Comparison of ENCODE assay signal across 21 cellular contexts in genomic region chr6:155011997-155012396, GRCh38.
"Had no signal": no experiment of that assay in that cellular context is flagged by ENCODE, and none has a peak within 500 bp of the region (broad histone marks: within the 10 kb centered on the region; RNA-seq: fewer than 3 reads in every experiment).

No MANE protein-coding gene starts in this region.

- H3K27me3 ChIP-seq: adrenal gland, right atrium auricular region, suprapubic skin had no signal

- ATAC-seq: activated CD4-positive, alpha-beta T cell treated with anti-CD3 and anti-CD28 coated beads for 36 hours; activated naive CD4-positive, alpha-beta T cell treated with anti-CD3 and anti-CD28 coated beads, Interleukin-2, amount 50 U/mL, for 72 hours; effector memory CD8-positive, alpha-beta T cell; natural killer cell treated with Interleukin-12 subunit alpha and Interleukin-12 subunit beta and Interleukin-15 and Interleukin-18, amount 100 ng/mL, for 72 hours had no signal

- H3K9me3 Mint-ChIP-seq: activated naive CD4-positive, alpha-beta T cell treated with anti-CD3 and anti-CD28 coated beads, Interleukin-2, amount 50 U/mL, for 72 hours; activated T-helper 1 cell treated with anti-CD3 and anti-CD28 coated beads, Interleukin-12 subunit alpha, Interleukin-12 subunit beta, Interleukin-2, Interleukin-4 antibody, amounts not matched to agents 30 ng/mL and 10 ng/mL and 1 ng/mL, durations not matched to agents 14 hours and 24 hours and 36 hours; effector memory CD8-positive, alpha-beta T cell; natural killer cell treated with Interleukin-12 subunit alpha and Interleukin-12 subunit beta and Interleukin-15 and Interleukin-18, amount 100 ng/mL, for 72 hours; stimulated activated naive CD8-positive, alpha-beta T cell treated with anti-CD3 and anti-CD28 coated beads, Interleukin-15, Interleukin-2, amounts not matched to agents 100 ng/mL and 50 ng/mL, for 24 hours; type B pancreatic cell had no signal

- H3K4me3 Mint-ChIP-seq: activated CD4-positive, alpha-beta T cell treated with anti-CD3 and anti-CD28 coated beads for 36 hours; activated T-helper 1 cell treated with anti-CD3 and anti-CD28 coated beads, Interleukin-12 subunit alpha, Interleukin-12 subunit beta, Interleukin-2, Interleukin-4 antibody, amounts not matched to agents 30 ng/mL and 10 ng/mL and 1 ng/mL, durations not matched to agents 14 hours and 24 hours and 36 hours; effector memory CD8-positive, alpha-beta T cell; natural killer cell treated with Interleukin-12 subunit alpha and Interleukin-12 subunit beta and Interleukin-15 and Interleukin-18, amount 100 ng/mL, for 72 hours; stimulated activated naive CD8-positive, alpha-beta T cell treated with anti-CD3 and anti-CD28 coated beads, Interleukin-15, Interleukin-2, amounts not matched to agents 100 ng/mL and 50 ng/mL, for 24 hours; type B pancreatic cell had no signal

- H3K36me3 ChIP-seq: adrenal gland, cardiac muscle cell, right atrium auricular region, suprapubic skin had no signal

- H3K4me1 ChIP-seq: adrenal gland, right atrium auricular region, suprapubic skin had no signal

- DNase-seq: activated CD4-positive, alpha-beta T cell treated with anti-CD3 and anti-CD28 coated beads for 36 hours; activated CD4-positive, alpha-beta T cell treated with anti-CD3 and anti-CD28 coated beads, Interleukin-2, amount 50 U/mL, for 48 hours; activated gamma-delta T cell treated with Interleukin-2 at 50 U/mL for 16 hours; activated T-cell treated with anti-CD3 and anti-CD28 coated beads for 4 hours; effector memory CD8-positive, alpha-beta T cell; head of caudate nucleus; mesenchymal stem cell; occipital lobe; stimulated activated CD4-positive, alpha-beta T cell treated with anti-CD3 and anti-CD28 coated beads, Interleukin-15, amount 100 ng/mL, for 24 hours; stimulated activated CD4-positive, alpha-beta T cell treated with anti-CD3 and anti-CD28 coated beads, Interleukin-2, amount 100 ng/mL, for 48 hours; T-helper 2 cell had no signal

- H3K36me3 Mint-ChIP-seq: activated naive CD4-positive, alpha-beta T cell treated with anti-CD3 and anti-CD28 coated beads, Interleukin-2, amount 50 U/mL, for 72 hours; natural killer cell treated with Interleukin-12 subunit alpha and Interleukin-12 subunit beta and Interleukin-15 and Interleukin-18, amount 100 ng/mL, for 72 hours had no signal

- H3K9me3 ChIP-seq: adrenal gland, right atrium auricular region, suprapubic skin had no signal

- H3K27ac ChIP-seq: adrenal gland, cardiac muscle cell, right atrium auricular region, suprapubic skin had no signal

- H3K4me3 ChIP-seq: adrenal gland, cardiac muscle cell, right atrium auricular region, suprapubic skin had no signal

- H3K27me3 Mint-ChIP-seq: progenitor cell of endocrine pancreas, type B pancreatic cell had no signal

- H3K27ac Mint-ChIP-seq: activated CD4-positive, alpha-beta T cell treated with anti-CD3 and anti-CD28 coated beads for 36 hours; activated naive CD4-positive, alpha-beta T cell treated with anti-CD3 and anti-CD28 coated beads, Interleukin-2, amount 50 U/mL, for 72 hours; activated T-helper 1 cell treated with anti-CD3 and anti-CD28 coated beads, Interleukin-12 subunit alpha, Interleukin-12 subunit beta, Interleukin-2, Interleukin-4 antibody, amounts not matched to agents 30 ng/mL and 10 ng/mL and 1 ng/mL, durations not matched to agents 14 hours and 24 hours and 36 hours; effector memory CD8-positive, alpha-beta T cell; natural killer cell treated with Interleukin-12 subunit alpha and Interleukin-12 subunit beta and Interleukin-15 and Interleukin-18, amount 100 ng/mL, for 72 hours; progenitor cell of endocrine pancreas; stimulated activated naive CD8-positive, alpha-beta T cell treated with anti-CD3 and anti-CD28 coated beads, Interleukin-15, Interleukin-2, amounts not matched to agents 100 ng/mL and 50 ng/mL, for 24 hours; type B pancreatic cell had no signal
